In genomic region chr3:158106773-158107461, GRCh38 we compare ENCODE assay signal across 8 cellular contexts. TPM values are rescaled to one million over a fixed set of nuclear protein-coding genes. Genes with fewer than 3 reads are reported as not detected.
DNase-seq lines count a peak whose midpoint lies in the region; ATAC-seq and TF ChIP-seq lines count a peak whose summit lies in the region.

No MANE protein-coding gene starts in this region.

- H4K5ac ChIP-seq in H9 (ENCODE audit: insufficient read length, low read depth, low read length): no peak overlapping the region

- no CpG with 5 or more reads among the region's 37 CpGs for WGBS in H9 (ENCODE audit: extremely low coverage, insufficient read length, low lambda C conversion rate)
- WGBS in right cardiac atrium: 3% methylated on average over 37 of the region's 37 CpGs

- H3K27ac ChIP-seq in H9 (ENCODE audit: insufficient read length, low read depth, low read length) (no peak overlapping the region), right cardiac atrium (ENCODE audit: low read length) (peak overlapping the region; percentile 13)

- H3K9ac ChIP-seq in H9 (ENCODE audit: extremely low read depth, insufficient read length, low read length): no peak overlapping the region

- H3K9me3 Mint-ChIP-seq in H9: peaks cover 0 to 4% of the 10 kb centered on the region in 2 experiments; a peak in 3 of 5 replicates
- H3K9me3 Mint-ChIP-seq in type B pancreatic cell: no peaks in the 10 kb centered on the region

- no peak overlapping the region for H3T11ph ChIP-seq in H9 (ENCODE audit: low read length)

- no peak overlapping the region for H2BK120ac ChIP-seq in H9 (ENCODE audit: low read depth, low read length, poor library complexity, severe bottlenecking)

- no peak overlapping the region for H2AK5ac ChIP-seq in H9 (ENCODE audit: insufficient read length, low read length)

- H3K4me2 ChIP-seq in H9 (ENCODE audit: insufficient read depth, insufficient read length, low read length): peak overlapping the region; percentile 71

- no peak overlapping the region for H3K14ac ChIP-seq in H9 (ENCODE audit: insufficient read depth, low read length)

- H3K27me3 Mint-ChIP-seq in H9 (ENCODE audit: low read depth) (peaks cover 80% of the 10 kb centered on the region), type B pancreatic cell (peaks cover 81% of the 10 kb centered on the region)

- no peaks in the 10 kb centered on the region for H4K20me1 ChIP-seq in H9 (ENCODE audit: control insufficient read depth, insufficient read depth, insufficient read length)

- no peaks in the 10 kb centered on the region; a peak in 1 of 7 replicates for H3K36me3 Mint-ChIP-seq in H9 (ENCODE audit: insufficient read depth in 1 of 3, low read depth in 3 of 3)
- no peaks in the 10 kb centered on the region for H3K36me3 Mint-ChIP-seq in type B pancreatic cell

- H2BK5ac ChIP-seq in H9 (ENCODE audit: insufficient read length, low read length): no peak overlapping the region

- H4K8ac ChIP-seq in H9 (replicated peaks; ENCODE audit: insufficient read length, low read depth, low read length): no peak overlapping the region

- no peak for TF ChIP-seq CTCF in H9 (conservative IDR thresholded peaks at IDR 0.05)
- TF ChIP-seq CTCF in type B pancreatic cell (conservative IDR thresholded peaks at IDR 0.05): no peak

- peaks cover 39% of the 10 kb centered on the region for H3K23me2 ChIP-seq in H9 (ENCODE audit: insufficient read length, low read depth, low read length, poor library complexity, severe bottlenecking)

- H3K4ac ChIP-seq in H9 (ENCODE audit: low read depth, low read length): no peak overlapping the region

- no peak overlapping the region for H3K23ac ChIP-seq in H9 (ENCODE audit: insufficient read length, low read depth, low read length)

- no peak overlapping the region for H2BK12ac ChIP-seq in H9 (ENCODE audit: insufficient read length, low read depth, low read length)

- H3K27ac Mint-ChIP-seq in H9 (no peak overlapping the region), type B pancreatic cell (peak overlapping the region; percentile 44)

- no peak overlapping the region for H4K91ac ChIP-seq in H9 (ENCODE audit: insufficient read length, low read depth, low read length)

- H3K9me3 ChIP-seq in H9 (ENCODE audit: control insufficient read depth, low read depth, low read length) (no peaks in the 10 kb centered on the region), right cardiac atrium (ENCODE audit: control insufficient read depth, low read length) (no peaks in the 10 kb centered on the region)

- H3K4me1 ChIP-seq in H9 (ENCODE audit: insufficient read depth, low read length) (no peaks in the 10 kb centered on the region), right cardiac atrium (ENCODE audit: control insufficient read depth, insufficient read depth, low read length) (peaks cover 7% of the 10 kb centered on the region)

- no peak overlapping the region for H2AFZ ChIP-seq in H9 (ENCODE audit: low read length)

- no peak overlapping the region for H2BK15ac ChIP-seq in H9 (ENCODE audit: low read depth, low read length)

- H3K4me3 Mint-ChIP-seq in H9: peak overlapping the region; percentile 53 to 89
- peak overlapping the region; percentile 84 for H3K4me3 Mint-ChIP-seq in type B pancreatic cell

- H3K27me3 ChIP-seq in H9 (ENCODE audit: insufficient read depth, low read length): peaks cover 47% of the 10 kb centered on the region
- no peaks in the 10 kb centered on the region for H3K27me3 ChIP-seq in right cardiac atrium (ENCODE audit: control insufficient read depth, insufficient read depth)

- H2BK20ac ChIP-seq in H9 (ENCODE audit: low read depth, low read length, poor library complexity, severe bottlenecking): no peak overlapping the region

- no peak overlapping the region for H3K56ac ChIP-seq in H9 (ENCODE audit: insufficient read length, low read depth, low read length)

- peak overlapping the region; percentile 75 for H3K4me3 ChIP-seq in right cardiac atrium (ENCODE audit: low read length)

- no peak for ATAC-seq in right cardiac atrium
- ATAC-seq in GM18517 (IDR thresholded peaks at IDR 0.05; ENCODE audit: unreplicated experiment): no peak
- ATAC-seq in HG02981 (IDR thresholded peaks at IDR 0.05; ENCODE audit: unreplicated experiment): no peak

- DNase-seq in D341Med (ENCODE audit: low spot score) (peak; percentile 52), H9 (peak; percentile 67), SW480 (ENCODE audit: low spot score) (peak; percentile 36), right cardiac atrium (peak in 1 of 3 donors; percentile 53), type B pancreatic cell (ENCODE audit: extremely low spot score, unreplicated experiment) (no peak), globus pallidus (ENCODE audit: low spot score) (no peak)

- H3K4me1 Mint-ChIP-seq in H9 (peaks cover 48 to 54% of the 10 kb centered on the region in 2 experiments), type B pancreatic cell (ENCODE audit: unreplicated experiment) (peaks cover 33% of the 10 kb centered on the region)

- intact Hi-C loops in right cardiac atrium (cut with DNase I): no loop called here

- H3K18ac ChIP-seq in H9 (ENCODE audit: insufficient read length, low read depth, low read length): no peak overlapping the region

- H3K79me2 ChIP-seq in H9 (ENCODE audit: insufficient read depth, low read length): no peaks in the 10 kb centered on the region; the same call in 1 of the 2 replicates

- no peaks in the 10 kb centered on the region for H3K79me1 ChIP-seq in H9 (ENCODE audit: insufficient read depth, low read depth, low read length, poor library complexity, severe bottlenecking)

RNA-seq across cellular contexts. Expression of gene SHOX2, which starts 0.7 kb away (rescaled TPM):
- not detected in 2 replicates for total RNA-seq in H9 (2021)
- total RNA-seq in right cardiac atrium: 1 to 10 TPM; 1.2 to 3.8 (median 2.7) TPM
- 7.4 TPM for polyA plus RNA-seq in right cardiac atrium
- total RNA-seq in type B pancreatic cell (ENCODE audit: low replicate concordance): 1.3 and 4.7 TPM in 2 replicates

RNA-seq across cellular contexts. Expression of gene RSRC1, which starts 3.0 kb away (rescaled TPM):
- total RNA-seq in H9 (2021) (34.1 and 37.9 TPM in 2 replicates), right cardiac atrium (10 to 100 TPM; 28.0 to 31.0 (median 29.3) TPM), type B pancreatic cell (ENCODE audit: low replicate concordance) (29.3 and 34.6 TPM in 2 replicates)
- polyA plus RNA-seq in right cardiac atrium: 23.0 TPM

Comparison
In these comparisons a context has a peak if more than half of its experiments do, and no peak if none do; other contexts are left out.
1. DNase-seq: peak in D341Med (single experiment), H9 (single experiment) and SW480 (single experiment); none in type B pancreatic cell (single experiment) and globus pallidus (single experiment).